Comparison of ENCODE assay signal across 11 cellular contexts in genomic region chr10:11305825-11306601, GRCh38.
"Had no signal": no experiment of that assay in that cellular context is flagged by ENCODE, and none has a peak within 500 bp of the region (broad histone marks: within the 10 kb centered on the region; RNA-seq: fewer than 3 reads in every experiment).

No MANE protein-coding gene starts in this region.

- H3K27me3 Mint-ChIP-seq: dendritic cell treated with granulocyte-macrophage colony-stimulating factor and Interleukin-4, amounts not matched to agents 40 ng/mL and 50 ng/mL, for 4 days had no signal

- H3K4me1 Mint-ChIP-seq: neural progenitor cell had no signal

- DNase-seq: activated CD4-positive, CD25-positive, alpha-beta regulatory T cell treated with anti-CD3 and anti-CD28 coated beads, Interleukin-2, amount 50 U/mL, for 72 hours; activated naive CD4-positive, alpha-beta T cell treated with anti-CD3 and anti-CD28 coated beads, Interleukin-2, amount 50 U/mL, for 16 hours; cerebellar nuclear complex; gastrocnemius medialis; heart left ventricle; right lobe of liver; thyroid gland had no signal

- H3K4me3 Mint-ChIP-seq: activated T-helper 1 cell treated with anti-CD3 and anti-CD28 coated beads, Interleukin-12 subunit alpha, Interleukin-12 subunit beta, Interleukin-2, Interleukin-4 antibody, amounts not matched to agents 30 ng/mL and 10 ng/mL and 1 ng/mL, durations not matched to agents 14 hours and 24 hours and 36 hours; dendritic cell treated with granulocyte-macrophage colony-stimulating factor and Interleukin-4, amounts not matched to agents 40 ng/mL and 50 ng/mL, for 4 days; neural progenitor cell had no signal

- H3K27ac Mint-ChIP-seq: activated T-helper 1 cell treated with anti-CD3 and anti-CD28 coated beads, Interleukin-12 subunit alpha, Interleukin-12 subunit beta, Interleukin-2, Interleukin-4 antibody, amounts not matched to agents 30 ng/mL and 10 ng/mL and 1 ng/mL, durations not matched to agents 14 hours and 24 hours and 36 hours; dendritic cell treated with granulocyte-macrophage colony-stimulating factor and Interleukin-4, amounts not matched to agents 40 ng/mL and 50 ng/mL, for 4 days; neural progenitor cell had no signal

- ATAC-seq: gastrocnemius medialis, right lobe of liver, SK-N-SH treated with all-trans-retinoic acid at 6 μM for 48 hours had no signal
